In the genomic region with DNA sequence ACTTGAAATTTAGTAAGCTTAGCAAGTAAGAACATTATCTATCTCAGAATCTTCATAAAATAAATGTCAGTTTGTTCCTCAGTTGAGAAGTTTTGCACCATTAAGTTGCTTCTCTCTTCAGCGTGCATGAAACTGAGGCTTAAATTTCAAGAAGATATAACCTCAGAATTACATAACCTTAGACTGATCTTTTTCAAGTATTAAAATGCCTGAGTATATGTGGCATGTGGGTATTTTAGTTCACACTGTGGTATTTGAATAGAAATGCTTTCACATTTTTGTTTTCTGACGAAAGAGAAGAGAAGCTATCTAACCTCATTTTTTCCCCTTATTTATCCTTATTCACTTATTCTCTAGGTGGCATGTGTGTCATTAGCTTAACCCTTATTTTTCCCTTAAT, we compare ENCODE assay signal across 22 cellular contexts.
DNase-seq lines count a peak whose midpoint lies in the region; ATAC-seq, FAIRE-seq and TF ChIP-seq lines count a peak whose summit lies in the region.
"Had no signal": no experiment of that assay in that cellular context is flagged by ENCODE, and none has a peak within 500 bp of the region (broad histone marks: within the 10 kb centered on the region; RNA-seq: fewer than 3 reads in every experiment).

No MANE protein-coding gene starts in this region.

- H3K27ac Mint-ChIP-seq in nephron progenitor cell: peak overlapping the region; percentile 67
- H3K27ac Mint-ChIP-seq: CD4-positive, alpha-beta T cell; H9 had no signal

- no peak overlapping the region for H3K4me3 Mint-ChIP-seq in nephron progenitor cell
- H3K4me3 Mint-ChIP-seq: CD4-positive, alpha-beta T cell; H9 had no signal

- peaks cover 6% of the 10 kb centered on the region for H3K9me3 Mint-ChIP-seq in nephron progenitor cell
- H3K9me3 Mint-ChIP-seq: CD4-positive, alpha-beta T cell had no signal

- peaks cover 9% of the 10 kb centered on the region for H3K4me1 Mint-ChIP-seq in nephron progenitor cell

- TF ChIP-seq POLR2A in H54 (IDR thresholded peaks at IDR 0.05; ENCODE audit: low read depth, low read length): no peak

- ATAC-seq in HG03378 (IDR thresholded peaks at IDR 0.05; ENCODE audit: unreplicated experiment) (no peak), GM21381 (IDR thresholded peaks at IDR 0.05; ENCODE audit: unreplicated experiment) (no peak)
- ATAC-seq: K562 had no signal

- H3K36me3 Mint-ChIP-seq in nephron progenitor cell (ENCODE audit: low read depth): peaks cover 58% of the 10 kb centered on the region

- TF ChIP-seq CTCF in nephron progenitor cell (IDR thresholded peaks at IDR 0.05): no peak

- FAIRE-seq in H54 (lab: Jason Lieb, UNC): peak; percentile 61
- FAIRE-seq: K562 had no signal

- no peaks in the 10 kb centered on the region for H3K27me3 Mint-ChIP-seq in nephron progenitor cell (ENCODE audit: low read depth, poor library complexity)
- H3K27me3 Mint-ChIP-seq: CD4-positive, alpha-beta T cell had no signal

- DNase-seq in GM03348 (ENCODE audit: low spot score): peak; percentile 6
- no peak for DNase-seq in H54 (ENCODE audit: insufficient read length, low spot score)
- DNase-seq in amniotic epithelial cell (ENCODE audit: low read depth): peak; percentile 50
- no peak for DNase-seq in nephron progenitor cell
- no peak for DNase-seq in NCI-H187 treated with DMSO at 0.1 percent for 48 hours (lab: John Stamatoyannopoulos, UW)
- DNase-seq in HUDEP-2 (lab: John Stamatoyannopoulos, UW; ENCODE audit: unreplicated experiment in 76 of 76): no peak
- DNase-seq: ACHN; BE2C; CD4-positive, alpha-beta T cell; DMS53; H9; NCI-H1048; NCI-H146; NCI-H2081 treated with DMSO at 0.1 percent for 48 hours; NCI-H2227 treated with DMSO at 0.1 percent for 48 hours; NCI-H524; Peyer's patch; Right ventricle myocardium superior; T-helper 1 cell had no signal

Comparison
In these comparisons a context has a peak if more than half of its experiments do, and no peak if none do; other contexts are left out.
1. DNase-seq: peak in GM03348 (single experiment) and amniotic epithelial cell (single experiment); none in H54 (single experiment), nephron progenitor cell (single experiment), NCI-H187 treated with DMSO at 0.1 percent for 48 hours (single experiment) and HUDEP-2 (0 of 76).